Comparison of ENCODE assay signal across 8 cellular contexts in genomic region chr19:52786464-52787354, GRCh38. TPM values are rescaled to one million over a fixed set of nuclear protein-coding genes. Genes with fewer than 3 reads are reported as not detected.
DNase-seq lines count a peak whose midpoint lies in the region; ATAC-seq and TF ChIP-seq lines count a peak whose summit lies in the region.
"Not testable (repeated sequence)": the region's sequence is repeated elsewhere in the genome, so short reads cannot be mapped to it uniquely, and the experiment has no call there.

ZNF600 (minus strand) TSS chr19:52786791; CDS start chr19:52778888, 7,903 bp downstream.

- H3K27ac ChIP-seq in colonic mucosa = peak within 1 kb of the TSS; percentile 68

- intact Hi-C loops in colonic mucosa (cut with DNase I) = not testable (repeated sequence)

- peak within 1 kb of the TSS; percentile 57 for H3K4me3 ChIP-seq in colonic mucosa
- H3K4me3 ChIP-seq in kidney epithelial cell (ENCODE audit: low read depth, low read length) = peak within 1 kb of the TSS; percentile 64

- H3K4me1 ChIP-seq in colonic mucosa = not testable (repeated sequence)

- ATAC-seq in GM18870 (IDR thresholded peaks at IDR 0.05; ENCODE audit: unreplicated experiment) = peak; percentile 63
- ATAC-seq in HG03103 (IDR thresholded peaks at IDR 0.05; ENCODE audit: low read depth, unreplicated experiment) = peak; percentile 97

- not testable (repeated sequence) for H3K9me3 ChIP-seq in colonic mucosa

- not testable (repeated sequence) for H3K36me3 ChIP-seq in colonic mucosa; kidney epithelial cell (ENCODE audit: control insufficient read depth, insufficient read depth, low read length)

- DNase-seq in AG08395 (ENCODE audit: low spot score) (peak; percentile 69), NCI-H526 treated with DMSO at 0.1 percent for 48 hours (lab: John Stamatoyannopoulos, UW) (peak; percentile 81), colonic mucosa (peak; percentile 96), kidney epithelial cell (ENCODE audit: low read depth) (peak; percentile 23)
- DNase-seq in activated CD4-positive, alpha-beta T cell treated with anti-CD3 and anti-CD28 coated beads, Interleukin-2, amount 50 U/mL, for 1 hour = peak; percentile 75
- peak; percentile 35 to 71 for DNase-seq in stimulated activated CD4-positive, alpha-beta T cell treated with anti-CD3 and anti-CD28 coated beads, Interleukin-12 subunit alpha, Interleukin-12 subunit beta, amount 100 ng/mL, for 24 hours (ENCODE audit: low read depth in 2 of 2)

- not testable (repeated sequence) for TF ChIP-seq CTCF in colonic mucosa (IDR thresholded peaks at IDR 0.05); kidney epithelial cell (IDR thresholded peaks at IDR 0.05; ENCODE audit: insufficient read depth, low read length, poor library complexity, severe bottlenecking)

- peak within 1 kb of the TSS; percentile 70 to 72 for H3K9ac ChIP-seq in colonic mucosa (ENCODE audit: low read depth in 2 of 2, low read length in 2 of 2)

- not testable (repeated sequence) for H3K27me3 ChIP-seq in colonic mucosa; kidney epithelial cell (ENCODE audit: control insufficient read depth, insufficient read depth, low read length)

RNA-seq across cellular contexts. Expression of gene ZNF600, which starts in this region (rescaled TPM):
- 10 to 100 TPM; 10.4 to 13.2 TPM for total RNA-seq in colonic mucosa
- 6.1 and 17.9 TPM in 2 replicates for total RNA-seq in kidney epithelial cell

Comparison
In these comparisons a context has a peak if more than half of its experiments do, and no peak if none do; other contexts are left out.
1. Peak in every context shown above with its lines: DNase-seq, ATAC-seq, H3K4me3 ChIP-seq and H3K27ac ChIP-seq.
2. DNase-seq: peak in every context shown above with its lines; median percentile 96 in colonic mucosa; 81 in NCI-H526 treated with DMSO at 0.1 percent for 48 hours; 75 in activated CD4-positive, alpha-beta T cell treated with anti-CD3 and anti-CD28 coated beads, Interleukin-2, amount 50 U/mL, for 1 hour; 69 in AG08395; 53 in stimulated activated CD4-positive, alpha-beta T cell treated with anti-CD3 and anti-CD28 coated beads, Interleukin-12 subunit alpha, Interleukin-12 subunit beta, amount 100 ng/mL, for 24 hours; 23 in kidney epithelial cell.